Comparison of ENCODE assay signal across 10 cellular contexts in the genomic region with DNA sequence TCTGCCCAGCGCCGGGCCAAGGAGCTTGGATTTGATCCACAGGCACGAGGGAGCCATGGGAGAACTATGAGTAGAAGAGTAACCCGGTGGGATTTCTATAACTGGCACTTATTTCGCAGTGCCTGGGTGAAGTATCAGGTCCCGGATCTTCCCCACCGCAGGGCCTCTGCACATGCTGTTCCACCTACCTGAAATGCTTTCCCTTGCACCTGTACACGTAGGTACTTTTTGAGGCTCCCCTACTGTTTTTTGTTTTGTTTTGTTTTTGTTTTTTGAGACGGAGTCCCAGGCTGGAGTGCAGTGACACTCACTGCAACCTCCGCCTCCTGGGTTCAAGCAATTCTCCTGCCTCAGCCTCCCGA. TPM values are rescaled to one million over a fixed set of nuclear protein-coding genes. Genes with fewer than 3 reads are reported as not detected.
DNase-seq lines count a peak whose midpoint lies in the region; ATAC-seq, FAIRE-seq and TF ChIP-seq lines count a peak whose summit lies in the region.
"Had no signal": no experiment of that assay in that cellular context is flagged by ENCODE, and none has a peak within 500 bp of the region (broad histone marks: within the 10 kb centered on the region; RNA-seq: fewer than 3 reads in every experiment).

No MANE protein-coding gene starts in this region.

- no peak for FAIRE-seq in keratinocyte (lab: Jason Lieb, UNC)

- no peaks in the 10 kb centered on the region for H3K9me3 Mint-ChIP-seq in activated CD4-positive, alpha-beta T cell treated with anti-CD3 and anti-CD28 coated beads, Interleukin-2, amount 10 ng/mL, durations not matched to agents 24 days and 14 days
- H3K9me3 Mint-ChIP-seq in activated CD8-positive, alpha-beta T cell treated with anti-CD3 and anti-CD28 coated beads for 36 hours: no peaks in the 10 kb centered on the region
- H3K9me3 Mint-ChIP-seq in stimulated activated naive CD8-positive, alpha-beta T cell treated with anti-CD3 and anti-CD28 coated beads, Interleukin-15, Interleukin-2, amounts not matched to agents 100 ng/mL and 50 ng/mL, for 24 hours: no peaks in the 10 kb centered on the region

- no peak for DNase-seq in activated CD4-positive, alpha-beta T cell treated with anti-CD3 and anti-CD28 coated beads, Interleukin-2, amount 10 ng/mL, durations not matched to agents 24 days and 14 days
- DNase-seq in activated CD4-positive, alpha-beta T cell treated with anti-CD3 and anti-CD28 coated beads, Interleukin-2, amount 50 U/mL, for 4 hours: no peak
- no peak for DNase-seq in activated CD8-positive, alpha-beta T cell treated with anti-CD3 and anti-CD28 coated beads for 36 hours
- no peak for DNase-seq in keratinocyte (ENCODE audit: low read depth, low spot score)
- DNase-seq in NCI-H1694 (lab: John Stamatoyannopoulos, UW): no peak
- DNase-seq in germinal center (ENCODE audit: low spot score): no peak
- DNase-seq in DMS79 (lab: John Stamatoyannopoulos, UW): no peak

- H3K27ac ChIP-seq in keratinocyte (ENCODE audit: control insufficient read depth, insufficient read depth, low read length): no peak overlapping the region
- H3K27ac ChIP-seq: ovary, RWPE1 had no signal

- dilution Hi-C loops in keratinocyte (cut with MboI; ENCODE audit: extremely low pct_ligation_motif_present, low sequenced_read_pairs): no loop called here

- intact Hi-C loops in activated CD4-positive, alpha-beta T cell treated with anti-CD3 and anti-CD28 coated beads, Interleukin-2, amount 10 ng/mL, durations not matched to agents 24 days and 14 days (cut with micrococcal nuclease): no loop called here
- intact Hi-C loops in activated CD8-positive, alpha-beta T cell treated with anti-CD3 and anti-CD28 coated beads for 36 hours (cut with micrococcal nuclease): no loop called here

- peak overlapping the region in 1 of 3 experiments; percentile 29 for H3K4me3 ChIP-seq in keratinocyte (ENCODE audit: control insufficient read depth in 2 of 3, extremely low read depth in 1 of 3, insufficient read depth in 2 of 3, low read depth in 1 of 3, low read length in 3 of 3)

- no peaks in the 10 kb centered on the region for H3K79me2 ChIP-seq in keratinocyte (ENCODE audit: control insufficient read depth, insufficient read depth, low read length)

- ATAC-seq in activated CD8-positive, alpha-beta T cell treated with anti-CD3 and anti-CD28 coated beads for 36 hours: peak; percentile 0

- no peak overlapping the region for H3K27ac Mint-ChIP-seq in activated CD4-positive, alpha-beta T cell treated with anti-CD3 and anti-CD28 coated beads, Interleukin-2, amount 10 ng/mL, durations not matched to agents 24 days and 14 days
- no peak overlapping the region for H3K27ac Mint-ChIP-seq in activated CD8-positive, alpha-beta T cell treated with anti-CD3 and anti-CD28 coated beads for 36 hours
- H3K27ac Mint-ChIP-seq in stimulated activated naive CD8-positive, alpha-beta T cell treated with anti-CD3 and anti-CD28 coated beads, Interleukin-15, Interleukin-2, amounts not matched to agents 100 ng/mL and 50 ng/mL, for 24 hours: no peak overlapping the region

- H3K9me3 ChIP-seq in keratinocyte (ENCODE audit: control insufficient read depth, low read depth, low read length): no peaks in the 10 kb centered on the region
- H3K9me3 ChIP-seq: ovary had no signal

- H3K27me3 ChIP-seq in keratinocyte (ENCODE audit: control insufficient read depth, extremely low read depth, insufficient read depth, low read length): peaks cover 8% of the 10 kb centered on the region
- H3K27me3 ChIP-seq: ovary had no signal

- H3K4me2 ChIP-seq in keratinocyte (ENCODE audit: control insufficient read depth, extremely low read depth, insufficient read depth, low read depth, low read length): peak overlapping the region; percentile 15

- no peak for TF ChIP-seq CTCF in activated CD8-positive, alpha-beta T cell treated with anti-CD3 and anti-CD28 coated beads for 36 hours (IDR thresholded peaks at IDR 0.05)
- no peak for TF ChIP-seq CTCF in keratinocyte (optimal IDR thresholded peaks at IDR 0.05 in 1 of 3, IDR thresholded peaks at IDR 0.05 in 1 of 3, conservative IDR thresholded peaks at IDR 0.05 in 1 of 3; ENCODE audit: extremely low read depth in 1 of 3, insufficient read depth in 2 of 3, low read length in 3 of 3)

- no peaks in the 10 kb centered on the region for H3K36me3 ChIP-seq in keratinocyte (ENCODE audit: control insufficient read depth in 2 of 2, extremely low read depth in 1 of 2, insufficient read depth in 2 of 2, low read length in 2 of 2)
- H3K36me3 ChIP-seq: ovary had no signal

- no peak overlapping the region for H3K9ac ChIP-seq in keratinocyte (ENCODE audit: control insufficient read depth, extremely low read depth, insufficient read depth, low read length)

- no peak overlapping the region for H2AFZ ChIP-seq in keratinocyte (ENCODE audit: control insufficient read depth, low read length)

- H3K9me1 ChIP-seq in keratinocyte (ENCODE audit: control insufficient read depth, extremely low read depth, insufficient read depth, low read length): no peaks in the 10 kb centered on the region

- POLR2A ChIA-PET in activated CD8-positive, alpha-beta T cell treated with anti-CD3 and anti-CD28 coated beads for 36 hours (lab: Charles Lee): interaction anchor here (0.9 to 2.7 kb wide), 5 partner anchors 8 to 82 kb away, joined by 3 to 10 read pairs (median 5); a partner anchor contains a TSS

- no peaks in the 10 kb centered on the region for H3K4me1 ChIP-seq in keratinocyte (ENCODE audit: control insufficient read depth, extremely low read depth, insufficient read depth, low read length)

- H3K36me3 Mint-ChIP-seq in activated CD4-positive, alpha-beta T cell treated with anti-CD3 and anti-CD28 coated beads, Interleukin-2, amount 10 ng/mL, durations not matched to agents 24 days and 14 days (ENCODE audit: low read depth): no peaks in the 10 kb centered on the region
- no peaks in the 10 kb centered on the region for H3K36me3 Mint-ChIP-seq in activated CD8-positive, alpha-beta T cell treated with anti-CD3 and anti-CD28 coated beads for 36 hours (ENCODE audit: low read depth)
- no peaks in the 10 kb centered on the region for H3K36me3 Mint-ChIP-seq in stimulated activated naive CD8-positive, alpha-beta T cell treated with anti-CD3 and anti-CD28 coated beads, Interleukin-15, Interleukin-2, amounts not matched to agents 100 ng/mL and 50 ng/mL, for 24 hours (ENCODE audit: low read depth)

- CTCF ChIA-PET in activated CD8-positive, alpha-beta T cell treated with anti-CD3 and anti-CD28 coated beads for 36 hours (lab: Charles Lee): interaction anchor here (1.7 to 5.6 kb wide), 2 partner anchors 9 to 11 kb away, joined by 7 to 54 read pairs; no protein-coding TSS in a partner anchor

- H3K27me3 Mint-ChIP-seq in activated CD4-positive, alpha-beta T cell treated with anti-CD3 and anti-CD28 coated beads, Interleukin-2, amount 10 ng/mL, durations not matched to agents 24 days and 14 days: peaks cover 27% of the 10 kb centered on the region
- H3K27me3 Mint-ChIP-seq in activated CD8-positive, alpha-beta T cell treated with anti-CD3 and anti-CD28 coated beads for 36 hours: peaks cover 11% of the 10 kb centered on the region
- peaks cover 17% of the 10 kb centered on the region for H3K27me3 Mint-ChIP-seq in stimulated activated naive CD8-positive, alpha-beta T cell treated with anti-CD3 and anti-CD28 coated beads, Interleukin-15, Interleukin-2, amounts not matched to agents 100 ng/mL and 50 ng/mL, for 24 hours

- peak overlapping the region; percentile 76 for H3K4me3 Mint-ChIP-seq in activated CD4-positive, alpha-beta T cell treated with anti-CD3 and anti-CD28 coated beads, Interleukin-2, amount 10 ng/mL, durations not matched to agents 24 days and 14 days
- peak overlapping the region; percentile 72 for H3K4me3 Mint-ChIP-seq in activated CD8-positive, alpha-beta T cell treated with anti-CD3 and anti-CD28 coated beads for 36 hours
- H3K4me3 Mint-ChIP-seq in stimulated activated naive CD8-positive, alpha-beta T cell treated with anti-CD3 and anti-CD28 coated beads, Interleukin-15, Interleukin-2, amounts not matched to agents 100 ng/mL and 50 ng/mL, for 24 hours: peak overlapping the region; percentile 64

- peaks cover 9% of the 10 kb centered on the region for H3K4me1 Mint-ChIP-seq in activated CD4-positive, alpha-beta T cell treated with anti-CD3 and anti-CD28 coated beads, Interleukin-2, amount 10 ng/mL, durations not matched to agents 24 days and 14 days
- peaks cover 8% of the 10 kb centered on the region for H3K4me1 Mint-ChIP-seq in activated CD8-positive, alpha-beta T cell treated with anti-CD3 and anti-CD28 coated beads for 36 hours (ENCODE audit: low read depth)
- H3K4me1 Mint-ChIP-seq in stimulated activated naive CD8-positive, alpha-beta T cell treated with anti-CD3 and anti-CD28 coated beads, Interleukin-15, Interleukin-2, amounts not matched to agents 100 ng/mL and 50 ng/mL, for 24 hours (ENCODE audit: low read depth): peaks cover 18% of the 10 kb centered on the region

- H4K20me1 ChIP-seq in keratinocyte (ENCODE audit: control insufficient read depth, extremely low read depth, insufficient read depth, low read length): no peaks in the 10 kb centered on the region

RNA-seq across cellular contexts. Expression of a gene that starts 0.4 kb away (rescaled TPM):
- total RNA-seq in activated CD4-positive, alpha-beta T cell treated with anti-CD3 and anti-CD28 coated beads, Interleukin-2, amount 10 ng/mL, durations not matched to agents 24 days and 14 days: 0.85 and 1.5 TPM in 2 replicates
- total RNA-seq in activated CD8-positive, alpha-beta T cell treated with anti-CD3 and anti-CD28 coated beads for 36 hours: 1 to 10 TPM; 3.6 TPM
- polyA plus RNA-seq in keratinocyte: 0.15 to 0.27 TPM (median 0.16 TPM) in 3 replicates
- polyA plus RNA-seq in keratinocyte (2011; ENCODE audit: low read depth): 0.14 TPM
- 0.13 TPM in 1 of 2 replicates, not detected in the other for polyA plus RNA-seq in keratinocyte (2011; cell fraction: cytosol; rRNA removed)
- 0.37 and 0.38 TPM in 2 replicates for polyA plus RNA-seq in keratinocyte (2011; cell fraction: nucleus; rRNA removed)
- polyA plus RNA-seq in keratinocyte (2012; ENCODE audit: low replicate concordance): 0.13 and 0.48 TPM in 2 replicates
- 0.07 to 0.10 TPM in 2 of 3 replicates, not detected in the other for polyA minus RNA-seq in keratinocyte
- polyA minus RNA-seq in keratinocyte (2011; cell fraction: cytosol; rRNA and poly(A)+ RNA removed): not detected
- not detected in 2 replicates for polyA minus RNA-seq in keratinocyte (2011; cell fraction: nucleus; rRNA and poly(A)+ RNA removed)

RNA-seq across cellular contexts. Expression of a gene that starts 20.5 kb away (rescaled TPM):
- 4.0 and 4.1 TPM in 2 replicates for total RNA-seq in activated CD4-positive, alpha-beta T cell treated with anti-CD3 and anti-CD28 coated beads, Interleukin-2, amount 10 ng/mL, durations not matched to agents 24 days and 14 days
- 10 to 100 TPM; 26.8 to 27.8 TPM for total RNA-seq in activated CD8-positive, alpha-beta T cell treated with anti-CD3 and anti-CD28 coated beads for 36 hours
- polyA plus RNA-seq in keratinocyte: 102 to 143 TPM (median 112 TPM) in 3 replicates
- polyA plus RNA-seq in keratinocyte (2011; ENCODE audit: low read depth): 42.6 TPM
- 20.5 and 50.0 TPM in 2 replicates for polyA plus RNA-seq in keratinocyte (2011; cell fraction: cytosol; rRNA removed)
- polyA plus RNA-seq in keratinocyte (2011; cell fraction: nucleus; rRNA removed): 301 and 381 TPM in 2 replicates
- polyA plus RNA-seq in keratinocyte (2012; ENCODE audit: low replicate concordance): 40.6 and 139 TPM in 2 replicates
- polyA minus RNA-seq in keratinocyte: 28.6 to 76.7 TPM (median 39.9 TPM) in 3 replicates
- polyA minus RNA-seq in keratinocyte (2011; cell fraction: cytosol; rRNA and poly(A)+ RNA removed): 118 TPM
- 224 and 291 TPM in 2 replicates for polyA minus RNA-seq in keratinocyte (2011; cell fraction: nucleus; rRNA and poly(A)+ RNA removed)

RNA-seq across cellular contexts. Expression of a gene that starts 22.2 kb away (rescaled TPM):
- total RNA-seq in activated CD4-positive, alpha-beta T cell treated with anti-CD3 and anti-CD28 coated beads, Interleukin-2, amount 10 ng/mL, durations not matched to agents 24 days and 14 days: 2,054 and 2,121 TPM in 2 replicates
- total RNA-seq in activated CD8-positive, alpha-beta T cell treated with anti-CD3 and anti-CD28 coated beads for 36 hours: 1,000 to 10,000 TPM; 2,450 to 2,492 TPM
- polyA plus RNA-seq in keratinocyte: 430 to 1,004 TPM (median 960 TPM) in 3 replicates
- polyA plus RNA-seq in keratinocyte (2011; ENCODE audit: low read depth): 75.0 TPM
- polyA plus RNA-seq in keratinocyte (2011; cell fraction: cytosol; rRNA removed): 717 and 850 TPM in 2 replicates
- polyA plus RNA-seq in keratinocyte (2011; cell fraction: nucleus; rRNA removed): 223 and 243 TPM in 2 replicates
- polyA plus RNA-seq in keratinocyte (2012; ENCODE audit: low replicate concordance): 1,795 and 2,911 TPM in 2 replicates
- 218 to 385 TPM (median 355 TPM) in 3 replicates for polyA minus RNA-seq in keratinocyte
- polyA minus RNA-seq in keratinocyte (2011; cell fraction: cytosol; rRNA and poly(A)+ RNA removed): 423 TPM
- 79.0 and 83.0 TPM in 2 replicates for polyA minus RNA-seq in keratinocyte (2011; cell fraction: nucleus; rRNA and poly(A)+ RNA removed)

RNA-seq across cellular contexts. Expression of a gene that starts 22.3 kb away (rescaled TPM):
- total RNA-seq in activated CD4-positive, alpha-beta T cell treated with anti-CD3 and anti-CD28 coated beads, Interleukin-2, amount 10 ng/mL, durations not matched to agents 24 days and 14 days: 52.9 and 54.3 TPM in 2 replicates
- 10 to 100 TPM; 72.2 to 84.3 TPM for total RNA-seq in activated CD8-positive, alpha-beta T cell treated with anti-CD3 and anti-CD28 coated beads for 36 hours
- 46.7 to 115 TPM (median 59.2 TPM) in 3 replicates for polyA plus RNA-seq in keratinocyte
- 58.6 TPM for polyA plus RNA-seq in keratinocyte (2011; ENCODE audit: low read depth)
- 42.1 and 64.0 TPM in 2 replicates for polyA plus RNA-seq in keratinocyte (2011; cell fraction: cytosol; rRNA removed)
- 30.3 and 44.0 TPM in 2 replicates for polyA plus RNA-seq in keratinocyte (2011; cell fraction: nucleus; rRNA removed)
- 83.6 and 149 TPM in 2 replicates for polyA plus RNA-seq in keratinocyte (2012; ENCODE audit: low replicate concordance)
- polyA minus RNA-seq in keratinocyte: 48.5 to 132 TPM (median 79.5 TPM) in 3 replicates
- 104 TPM for polyA minus RNA-seq in keratinocyte (2011; cell fraction: cytosol; rRNA and poly(A)+ RNA removed)
- 10.7 and 12.5 TPM in 2 replicates for polyA minus RNA-seq in keratinocyte (2011; cell fraction: nucleus; rRNA and poly(A)+ RNA removed)

RNA-seq across cellular contexts. Expression of a gene that starts 35.3 kb away (rescaled TPM):
- total RNA-seq in activated CD4-positive, alpha-beta T cell treated with anti-CD3 and anti-CD28 coated beads, Interleukin-2, amount 10 ng/mL, durations not matched to agents 24 days and 14 days: 110 and 113 TPM in 2 replicates
- 10 to 100 TPM; 59.0 to 62.2 TPM for total RNA-seq in activated CD8-positive, alpha-beta T cell treated with anti-CD3 and anti-CD28 coated beads for 36 hours
- 14.1 to 18.3 TPM (median 15.4 TPM) in 3 replicates for polyA plus RNA-seq in keratinocyte
- 3.8 TPM for polyA plus RNA-seq in keratinocyte (2011; ENCODE audit: low read depth)
- polyA plus RNA-seq in keratinocyte (2011; cell fraction: cytosol; rRNA removed): 9.3 and 20.9 TPM in 2 replicates
- polyA plus RNA-seq in keratinocyte (2011; cell fraction: nucleus; rRNA removed): 11.8 and 18.1 TPM in 2 replicates
- polyA plus RNA-seq in keratinocyte (2012; ENCODE audit: low replicate concordance): 5.2 and 24.3 TPM in 2 replicates
- 3.6 to 14.5 TPM (median 5.7 TPM) in 3 replicates for polyA minus RNA-seq in keratinocyte
- 23.8 TPM for polyA minus RNA-seq in keratinocyte (2011; cell fraction: cytosol; rRNA and poly(A)+ RNA removed)
- 4.3 and 7.7 TPM in 2 replicates for polyA minus RNA-seq in keratinocyte (2011; cell fraction: nucleus; rRNA and poly(A)+ RNA removed)
